28 cellular contexts compared by ENCODE assay signal in genomic region chr7:80635533-80635932, GRCh38. TPM values are rescaled to one million over a fixed set of nuclear protein-coding genes. Genes with fewer than 3 reads are reported as not detected.
DNase-seq lines count a peak whose midpoint lies in the region; ATAC-seq lines count a peak whose summit lies in the region.
"Had no signal": no experiment of that assay in that cellular context is flagged by ENCODE, and none has a peak within 500 bp of the region (broad histone marks: within the 10 kb centered on the region; RNA-seq: fewer than 3 reads in every experiment).

No MANE protein-coding gene starts in this region.

- H3K9ac ChIP-seq in trophoblast cell (ENCODE audit: low read length): no peak overlapping the region

- DNase-seq in AG20443 (ENCODE audit: low spot score) (peak; percentile 17), GM03348 (ENCODE audit: low spot score) (peak; percentile 44), fibroblast of gingiva (ENCODE audit: low read depth) (peak; percentile 55), trophoblast cell (peak; percentile 52 to 86), NCI-H2171 treated with DMSO at 0.1 percent for 48 hours (lab: John Stamatoyannopoulos, UW) (no peak), hippocampal formation (lab: John Stamatoyannopoulos, UW) (no peak)
- DNase-seq: activated CD4-positive, alpha-beta T cell treated with anti-CD3 and anti-CD28 coated beads for 36 hours; activated CD8-positive, alpha-beta memory T cell treated with anti-CD3 and anti-CD28 coated beads for 24 hours; activated naive CD4-positive, alpha-beta T cell; activated T-cell treated with anti-CD3 and anti-CD28 coated beads, Interleukin-2, amount 50 U/mL, for 4 hours; colonic mucosa; effector memory CD8-positive, alpha-beta T cell; head of caudate nucleus; Kasumi-1; left colon; naive B cell; NCI-H1048; NCI-H187; NCI-H526 treated with DMSO at 0.1 percent for 48 hours; ovary; right lobe of liver; stimulated activated CD4-positive, alpha-beta T cell treated with anti-CD3 and anti-CD28 coated beads, Interleukin-15, amount 100 ng/mL, for 24 hours; T-helper 2 cell; thyroid gland had no signal

- H3K79me2 ChIP-seq in trophoblast cell (ENCODE audit: control insufficient read depth, insufficient read depth, low read length, poor library complexity): no peaks in the 10 kb centered on the region

- no peak overlapping the region for H4K91ac ChIP-seq in trophoblast cell (ENCODE audit: low read depth, low read length)

- H3K27me3 ChIP-seq in trophoblast cell (ENCODE audit: insufficient read depth, low read length): no peaks in the 10 kb centered on the region
- H3K27me3 ChIP-seq: colonic mucosa, ovary, right lobe of liver, thyroid gland had no signal

- no peak overlapping the region for H2BK120ac ChIP-seq in trophoblast cell (ENCODE audit: insufficient read depth, low read length, poor library complexity)

- H3K4me1 ChIP-seq in trophoblast cell (ENCODE audit: control insufficient read depth in 1 of 2, insufficient read depth in 2 of 2, low read length in 2 of 2): no peaks in the 10 kb centered on the region
- H3K4me1 ChIP-seq: colonic mucosa had no signal

- no peak overlapping the region for H3K4me3 ChIP-seq in trophoblast cell (ENCODE audit: low read depth, low read length)
- H3K4me3 ChIP-seq: colonic mucosa, ovary, right lobe of liver, SK-N-MC, thyroid gland had no signal

- H3K4ac ChIP-seq in trophoblast cell (ENCODE audit: low read depth, low read length): no peak overlapping the region

- no peak overlapping the region for H4K8ac ChIP-seq in trophoblast cell (ENCODE audit: low read depth, low read length)

- no peaks in the 10 kb centered on the region for H3K9me3 ChIP-seq in trophoblast cell (ENCODE audit: insufficient read depth, low read depth, low read length)
- H3K9me3 ChIP-seq: colonic mucosa, ovary, right lobe of liver, thyroid gland had no signal

- H3K36me3 ChIP-seq in trophoblast cell (ENCODE audit: control insufficient read depth in 1 of 2, insufficient read depth in 2 of 2, low read length in 2 of 2): no peaks in the 10 kb centered on the region
- H3K36me3 ChIP-seq: colonic mucosa, ovary, right lobe of liver, thyroid gland had no signal

- no peak overlapping the region for H2AK5ac ChIP-seq in trophoblast cell (ENCODE audit: low read length)

- no peak overlapping the region for H4K12ac ChIP-seq in trophoblast cell (ENCODE audit: low read depth, low read length)

- H3K23ac ChIP-seq in trophoblast cell (ENCODE audit: low read length): no peak overlapping the region

- H3K18ac ChIP-seq in trophoblast cell (ENCODE audit: low read length): no peak overlapping the region

- no peak overlapping the region for H2BK5ac ChIP-seq in trophoblast cell (ENCODE audit: low read depth, low read length, poor library complexity)

- no CpG with 5 or more reads among the region's 1 CpG for WGBS in trophoblast cell (ENCODE audit: extremely low coverage, insufficient coverage, insufficient read length)

- no peak for ATAC-seq in GM19324 (IDR thresholded peaks at IDR 0.05; ENCODE audit: low FRiP score, unreplicated experiment)
- ATAC-seq: activated CD4-positive, alpha-beta T cell treated with anti-CD3 and anti-CD28 coated beads for 36 hours; activated T-cell treated with anti-CD3 and anti-CD28 coated beads, Interleukin-2, amount 50 U/mL, for 4 hours; effector memory CD8-positive, alpha-beta T cell; esophagus mucosa; left colon; right lobe of liver had no signal

- no peak overlapping the region for H3K27ac ChIP-seq in trophoblast cell (ENCODE audit: low read depth, low read length)
- H3K27ac ChIP-seq: colonic mucosa, HL-60, ovary, right lobe of liver, SK-N-MC, thyroid gland had no signal

- no peaks in the 10 kb centered on the region for H3K79me1 ChIP-seq in trophoblast cell (ENCODE audit: low read length)

- no peak overlapping the region for H3K14ac ChIP-seq in trophoblast cell (ENCODE audit: low read length)

- no peak overlapping the region for H2AFZ ChIP-seq in trophoblast cell (ENCODE audit: insufficient read depth, low read length, poor library complexity)

- H3K4me2 ChIP-seq in trophoblast cell (ENCODE audit: low read length): no peak overlapping the region

- no peak overlapping the region for H2BK12ac ChIP-seq in trophoblast cell (ENCODE audit: low read length)

RNA-seq across cellular contexts. Expression of gene CD36, which starts 2.9 kb away (rescaled TPM):
- polyA plus RNA-seq in trophoblast cell (2013): 0.65 and 0.70 TPM in 2 replicates

Comparison
In these comparisons a context has a peak if more than half of its experiments do, and no peak if none do; other contexts are left out.
1. DNase-seq: peak in AG20443 (single experiment), GM03348 (single experiment), fibroblast of gingiva (single experiment) and trophoblast cell (2 of 2); none in NCI-H2171 treated with DMSO at 0.1 percent for 48 hours (single experiment) and hippocampal formation (0 of 2).